Comparison of ENCODE assay signal across 15 cellular contexts in the genomic region with DNA sequence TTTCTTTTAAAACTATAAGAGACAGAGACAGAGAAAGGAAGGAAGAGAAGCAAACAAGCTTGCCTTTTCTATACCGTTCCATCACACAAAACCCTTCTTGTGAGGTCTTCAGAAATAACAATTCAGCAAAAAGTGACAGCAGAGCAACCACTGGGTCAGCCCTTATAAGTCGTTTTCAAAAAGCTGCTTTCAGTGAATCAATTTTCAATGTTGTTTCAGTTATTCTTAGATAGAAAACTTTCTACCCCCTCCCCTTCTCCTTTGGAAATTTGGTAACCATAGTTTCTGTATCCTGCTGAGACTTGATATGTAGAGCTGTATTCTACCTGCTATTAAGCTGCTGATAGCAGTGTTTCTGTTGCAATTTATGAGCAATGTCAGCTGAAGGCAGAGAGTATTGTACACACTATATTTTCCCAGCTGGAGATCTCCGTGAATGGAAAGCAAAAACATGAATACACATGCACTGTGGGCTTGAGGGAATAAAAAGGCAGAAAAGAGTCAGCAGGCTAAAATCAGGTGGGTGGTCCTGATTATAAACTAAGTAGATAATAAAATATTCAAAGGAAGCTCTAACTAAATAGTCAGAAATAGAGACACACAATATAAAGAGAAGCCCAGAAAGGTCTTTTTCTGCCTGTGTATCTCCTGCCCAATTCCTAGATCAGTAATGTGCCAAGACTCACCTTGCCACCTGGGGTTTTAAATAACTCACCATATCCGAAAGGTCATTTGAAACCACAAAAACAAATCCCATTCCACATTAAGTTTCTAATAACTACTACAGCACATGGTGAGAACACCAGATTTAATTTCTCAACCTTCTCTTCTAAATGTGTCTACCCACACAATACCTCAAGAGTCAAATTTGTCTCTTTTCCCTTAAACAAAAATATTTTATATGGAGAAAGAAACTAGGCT.
DNase-seq lines count a peak whose midpoint lies in the region; ATAC-seq, FAIRE-seq and TF ChIP-seq lines count a peak whose summit lies in the region.
"Had no signal": no experiment of that assay in that cellular context is flagged by ENCODE, and none has a peak within 500 bp of the region (broad histone marks: within the 10 kb centered on the region; RNA-seq: fewer than 3 reads in every experiment).

No MANE protein-coding gene starts in this region.

- no peak overlapping the region for H3K9ac ChIP-seq in endocrine pancreas (ENCODE audit: control insufficient read depth, insufficient read depth, low read length)

- H3K36me3 ChIP-seq in endocrine pancreas (ENCODE audit: control insufficient read depth, insufficient read depth, low read length), result no peaks in the 10 kb centered on the region
- H3K36me3 ChIP-seq in osteoblast (ENCODE audit: insufficient read depth, low read length), result no peaks in the 10 kb centered on the region
- no peaks in the 10 kb centered on the region for H3K36me3 ChIP-seq in brain microvascular endothelial cell (replicated peaks)

- in situ Hi-C loops in brain microvascular endothelial cell (cut with HindIII; ENCODE audit: low pct_ligation_motif_present, low sequenced_read_pairs), result no loop called here

- peak overlapping the region; percentile 11 for H3K4me2 ChIP-seq in osteoblast (ENCODE audit: insufficient read depth, low read length)

- DNase-seq in DMS153 (lab: John Stamatoyannopoulos, UW) (peak; percentile 28), DMS153 treated with DMSO at 0.1 percent for 48 hours (lab: John Stamatoyannopoulos, UW; ENCODE audit: unreplicated experiment) (no peak), NCI-H69 (lab: John Stamatoyannopoulos, UW) (peak; percentile 97), osteoblast (ENCODE audit: insufficient read length, low spot score, missing footprints) (no peak), brain microvascular endothelial cell (no peak), frontal cortex (ENCODE audit: low spot score in 2 of 2) (no peak)
- DNase-seq: CD8-positive, alpha-beta memory T cell; NCI-H446 treated with DMSO at 0.1 percent for 48 hours; posterior cingulate gyrus; stimulated activated CD4-positive, alpha-beta T cell treated with anti-CD3 and anti-CD28 coated beads, Interleukin-12 subunit alpha, Interleukin-12 subunit beta, amount 100 ng/mL, for 4 hours; T-helper 1 cell had no signal

- no peak for FAIRE-seq in frontal cortex (lab: Jason Lieb, UNC)

- H3K27ac ChIP-seq in osteoblast (ENCODE audit: low read depth, low read length), result peak overlapping the region; percentile 29
- H3K27ac ChIP-seq in brain microvascular endothelial cell, result no peak overlapping the region
- H3K27ac ChIP-seq: 22Rv1, coronary artery had no signal

- H3K79me2 ChIP-seq in osteoblast (ENCODE audit: insufficient read depth, low read length), result no peaks in the 10 kb centered on the region

- H3K9me3 ChIP-seq in endocrine pancreas (ENCODE audit: control insufficient read depth, low read length) (no peaks in the 10 kb centered on the region), osteoblast (ENCODE audit: low read depth, low read length) (no peaks in the 10 kb centered on the region)

- no peak overlapping the region for H2AFZ ChIP-seq in osteoblast (ENCODE audit: low read length)

- H4K20me1 ChIP-seq in osteoblast (ENCODE audit: insufficient read depth, low read length), result no peaks in the 10 kb centered on the region

- TF ChIP-seq CTCF in osteoblast (IDR thresholded peaks at IDR 0.05; ENCODE audit: extremely low read depth, low read depth, low read length) (no peak), brain microvascular endothelial cell (IDR thresholded peaks at IDR 0.05; ENCODE audit: low read depth, low read length, missing control alignments) (no peak)

- H3K4me3 ChIP-seq in endocrine pancreas (ENCODE audit: control insufficient read depth, insufficient read depth, low read length) (peak overlapping the region; percentile 63), osteoblast (ENCODE audit: insufficient read depth, low read length) (no peak overlapping the region), brain microvascular endothelial cell (ENCODE audit: low read depth, low read length) (no peak overlapping the region)
- H3K4me3 ChIP-seq: coronary artery had no signal

- H3K27me3 ChIP-seq in endocrine pancreas (ENCODE audit: control insufficient read depth, insufficient read depth, low read length) (no peaks in the 10 kb centered on the region), osteoblast (ENCODE audit: insufficient read depth, low read length) (no peaks in the 10 kb centered on the region), brain microvascular endothelial cell (replicated peaks) (no peaks in the 10 kb centered on the region)

- ATAC-seq in GM19463 (IDR thresholded peaks at IDR 0.05; ENCODE audit: unreplicated experiment), result no peak

- H3K4me1 ChIP-seq in endocrine pancreas (ENCODE audit: control insufficient read depth, insufficient read depth, low read length) (peaks cover 37% of the 10 kb centered on the region), osteoblast (ENCODE audit: insufficient read depth, low read length) (peaks cover 17% of the 10 kb centered on the region)

Comparison
In these comparisons a context has a peak if more than half of its experiments do, and no peak if none do; other contexts are left out.
1. DNase-seq: peak in DMS153 (single experiment) and NCI-H69 (single experiment); none in DMS153 treated with DMSO at 0.1 percent for 48 hours (single experiment), osteoblast (single experiment), brain microvascular endothelial cell (single experiment) and frontal cortex (0 of 2).